18 cellular contexts compared by ENCODE assay signal in the genomic region with DNA sequence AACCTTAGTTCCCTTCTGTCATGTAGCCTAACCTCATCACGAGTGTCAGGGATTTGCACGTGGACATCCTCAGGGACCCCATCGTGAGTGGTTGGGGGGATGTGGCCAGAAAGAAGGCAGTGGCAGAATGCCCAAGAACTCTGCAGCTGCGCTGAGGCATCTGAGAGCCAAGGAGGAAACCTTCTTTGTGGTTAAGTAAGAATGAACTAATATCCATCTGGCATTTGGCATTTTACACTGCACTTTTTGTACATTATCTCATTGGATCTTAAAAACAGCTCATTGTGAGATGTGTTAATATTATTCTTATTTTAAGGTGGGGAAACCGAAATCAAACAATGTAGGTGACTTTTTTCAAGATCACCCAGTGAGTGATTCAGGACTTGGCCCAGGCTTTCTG. TPM values are rescaled to one million over a fixed set of nuclear protein-coding genes. Genes with fewer than 3 reads are reported as not detected.
DNase-seq lines count a peak whose midpoint lies in the region; ATAC-seq and TF ChIP-seq lines count a peak whose summit lies in the region.
"Had no signal": no experiment of that assay in that cellular context is flagged by ENCODE, and none has a peak within 500 bp of the region (broad histone marks: within the 10 kb centered on the region; RNA-seq: fewer than 3 reads in every experiment).

No MANE protein-coding gene starts in this region.

- no peaks in the 10 kb centered on the region for H3K4me1 ChIP-seq in transverse colon

- H3K4me1 Mint-ChIP-seq in mesothelial cell of epicardium, result peaks cover 11% of the 10 kb centered on the region
- H3K4me1 Mint-ChIP-seq: activated B cell treated with CpG ODN at 0.5 μM for 24 hours had no signal

- H3K27ac Mint-ChIP-seq in mesothelial cell of epicardium, result no peak overlapping the region
- H3K27ac Mint-ChIP-seq: activated B cell treated with CpG ODN at 0.5 μM for 24 hours; CD8-positive, alpha-beta T cell had no signal

- H3K27me3 Mint-ChIP-seq in mesothelial cell of epicardium (ENCODE audit: low read depth), result peaks cover 4% of the 10 kb centered on the region

- in situ Hi-C loops in transverse colon (cut with MboI; ENCODE audit: low pct_ligation_motif_present in 1 of 4, low pct_unique_long_range_greater_than_20kb in 1 of 4, low sequenced_read_pairs in 3 of 4), result loop anchor here in 1 of 4 donors (25.0 kb wide), 1 partner anchor 90 kb away; no protein-coding TSS in a partner anchor

- peaks cover 5% of the 10 kb centered on the region for H3K36me3 Mint-ChIP-seq in mesothelial cell of epicardium
- H3K36me3 Mint-ChIP-seq: CD8-positive, alpha-beta T cell had no signal

- peaks cover 25% of the 10 kb centered on the region for H3K9me3 Mint-ChIP-seq in mesothelial cell of epicardium
- H3K9me3 Mint-ChIP-seq: activated B cell treated with CpG ODN at 0.5 μM for 24 hours had no signal

- no peaks in the 10 kb centered on the region for H3K36me3 ChIP-seq in transverse colon
- H3K36me3 ChIP-seq: brain microvascular endothelial cell, tibial nerve had no signal

- H3K4me3 Mint-ChIP-seq in mesothelial cell of epicardium, result no peak overlapping the region
- H3K4me3 Mint-ChIP-seq: activated B cell treated with CpG ODN at 0.5 μM for 24 hours; CD8-positive, alpha-beta T cell had no signal

- H3K4me3 ChIP-seq in fibroblast of mammary gland (ENCODE audit: control insufficient read depth, low read depth, low read length) (no peak overlapping the region), transverse colon (no peak overlapping the region)
- H3K4me3 ChIP-seq: mucosa of descending colon, tibial nerve had no signal

- DNase-seq in DMS 273 (lab: John Stamatoyannopoulos, UW; ENCODE audit: unreplicated experiment) (peak; percentile 25), DMS 273 treated with DMSO at 0.1 percent for 48 hours (lab: John Stamatoyannopoulos, UW) (no peak), RPMI8226 (peak; percentile 86), fibroblast of mammary gland (ENCODE audit: low read depth) (peak; percentile 70), sciatic nerve (ENCODE audit: low spot score) (no peak), transverse colon (no peak), glomerular visceral epithelial cell (ENCODE audit: extremely low spot score) (no peak), mesothelial cell of epicardium (ENCODE audit: low spot score in 2 of 2, unreplicated experiment in 2 of 2) (no peak)
- DNase-seq: activated B cell treated with CpG ODN at 0.5 μM for 24 hours; brain microvascular endothelial cell; CD8-positive, alpha-beta T cell; effector CD8-positive, alpha-beta T cell; mucosa of descending colon; small intestine had no signal

- H3K27me3 ChIP-seq in transverse colon, result no peaks in the 10 kb centered on the region
- H3K27me3 ChIP-seq: brain microvascular endothelial cell, tibial nerve had no signal

- no peaks in the 10 kb centered on the region for H3K9me3 ChIP-seq in transverse colon
- H3K9me3 ChIP-seq: mucosa of descending colon had no signal

- 58 to 64% methylated on average over 3 to 5 of the region's 5 CpGs for WGBS in transverse colon (ENCODE audit: low coverage in 1 of 2), 2 donors

- H3K27ac ChIP-seq in transverse colon, result no peak overlapping the region
- H3K27ac ChIP-seq: 22Rv1, brain microvascular endothelial cell had no signal

- ATAC-seq in sciatic nerve, result peak; percentile 56
- ATAC-seq: CD8-positive, alpha-beta T cell; mucosa of descending colon had no signal

- TF ChIP-seq CTCF in fibroblast of mammary gland (conservative IDR thresholded peaks at IDR 0.05; ENCODE audit: control insufficient read depth, insufficient read depth, low read depth, low read length) (no peak), transverse colon (IDR thresholded peaks at IDR 0.05) (no peak), mesothelial cell of epicardium (IDR thresholded peaks at IDR 0.05; ENCODE audit: unreplicated experiment) (no peak)

- intact Hi-C loops in sciatic nerve (cut with DNase I), result no loop called here
- intact Hi-C loops in transverse colon (cut with DNase I; ENCODE audit: low total_unique reads), result no loop called here

- no peak for TF ChIP-seq POLR2A in transverse colon (IDR thresholded peaks at IDR 0.05)

- no peak for TF ChIP-seq EP300 in transverse colon (IDR thresholded peaks at IDR 0.05; ENCODE audit: low read depth)

RNA-seq across cellular contexts. Expression of a gene that starts 32.6 kb away (rescaled TPM):
- 43.1 TPM for total RNA-seq in sciatic nerve
- 10 to 100 TPM in 1 of 4 donors, 1 to 10 TPM in 3; 2.6 to 10.8 (median 8.3) TPM for total RNA-seq in transverse colon
- total RNA-seq in mesothelial cell of epicardium, result 104 to 111 TPM (median 107 TPM) in 3 replicates
- total RNA-seq: CD8-positive, alpha-beta T cell; HT-29; T-helper 1 cell treated with Interleukin-12 subunit alpha and Interleukin-12 subunit beta and Interleukin-4 antibody, amounts not matched to agents 30 ng/mL and 1 ng/mL, for 36 hours had no signal

Comparison
In these comparisons a context has a peak if more than half of its experiments do, and no peak if none do; other contexts are left out.
1. DNase-seq: peak in DMS 273 (single experiment), RPMI8226 (single experiment) and fibroblast of mammary gland (single experiment); none in DMS 273 treated with DMSO at 0.1 percent for 48 hours (single experiment), sciatic nerve (single experiment), transverse colon (single experiment), glomerular visceral epithelial cell (single experiment) and mesothelial cell of epicardium (0 of 2).